ENCODE assay signal across 23 cellular contexts in the genomic region with DNA sequence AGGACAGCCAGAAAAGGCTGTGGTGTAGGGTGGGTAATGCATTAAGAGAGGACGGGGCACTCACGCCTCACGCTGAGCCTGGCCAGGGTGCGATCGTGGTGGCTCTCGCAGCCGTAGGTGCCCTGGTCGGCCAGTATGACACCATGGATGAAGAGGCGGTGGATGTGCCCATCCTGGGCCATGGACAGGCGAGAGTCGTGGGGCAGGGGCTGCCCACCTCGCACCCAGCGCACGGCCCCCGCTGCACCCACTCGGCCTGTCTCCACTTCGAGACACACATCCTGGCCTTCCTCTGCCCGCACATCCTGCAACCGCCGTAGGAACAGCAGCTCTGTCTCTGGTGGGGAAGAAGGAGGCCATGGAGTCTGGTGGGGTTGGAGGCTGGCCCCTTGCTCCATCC. TPM values are rescaled to one million over a fixed set of nuclear protein-coding genes. Genes with fewer than 3 reads are reported as not detected.
"Had no signal": no experiment of that assay in that cellular context is flagged by ENCODE, and none has a peak within 500 bp of the region (broad histone marks: within the 10 kb centered on the region; RNA-seq: fewer than 3 reads in every experiment).

No MANE protein-coding gene starts in this region.

- H3K27me3 ChIP-seq: SJCRH30 had no signal

- ATAC-seq: K562, SK-N-SH treated with all-trans-retinoic acid at 6 μM for 48 hours had no signal

- H3K36me3 ChIP-seq: SJCRH30 had no signal

- H3K4me3 ChIP-seq: K562, SJCRH30 had no signal

- FAIRE-seq: K562, RCC 7860 had no signal

- DNase-seq: Kasumi-1, MM.1S, NCI-H1092 treated with DMSO at 0.1 percent for 48 hours, NCI-H1436, NCI-H187, NCI-H2029, NCI-H2081 treated with DMSO at 0.1 percent for 48 hours, NCI-H2171, NCI-H226, NCI-H446, NCI-H510A, NCI-H524 treated with DMSO at 0.1 percent for 48 hours, NCI-H69, NCI-H774, RPMI8226, SHP77 treated with DMSO at 0.1 percent for 48 hours, SJCRH30 had no signal

- H3K27ac ChIP-seq: KMS-11, SJCRH30 had no signal

- H3K9ac ChIP-seq: KMS-11 had no signal

- H3K36me3 Mint-ChIP-seq: IgD-negative memory B cell had no signal

- H3K9me3 Mint-ChIP-seq: IgD-negative memory B cell had no signal

- H3K9me3 ChIP-seq: SJCRH30 had no signal

RNA-seq across cellular contexts. Expression of gene OBSL1, which starts 15.4 kb away (rescaled TPM):
- polyA plus RNA-seq: IgD-negative memory B cell had no signal

RNA-seq across cellular contexts. Expression of gene INHA, which starts 16.2 kb away (rescaled TPM):
- total RNA-seq: HT1080 had no signal
- polyA plus RNA-seq: IgD-negative memory B cell had no signal

RNA-seq across cellular contexts. Expression of gene ASIC4, which starts 41.7 kb away (rescaled TPM):
- total RNA-seq: HT1080 had no signal
- polyA plus RNA-seq: IgD-negative memory B cell had no signal
